In genomic region chr6:62162858-62163257, GRCh38 we compare ENCODE assay signal across 11 cellular contexts.
"Had no signal": no experiment of that assay in that cellular context is flagged by ENCODE, and none has a peak within 500 bp of the region (broad histone marks: within the 10 kb centered on the region; RNA-seq: fewer than 3 reads in every experiment).

No MANE protein-coding gene starts in this region.

- FAIRE-seq: H1, H54 had no signal

- H3K4me1 ChIP-seq: HAP-1 had no signal

- H3K9me3 ChIP-seq: HAP-1 had no signal

- H3K9ac ChIP-seq: GM23248 had no signal

- H3K27ac ChIP-seq: GM23248 had no signal

- H2AFZ ChIP-seq: GM23248, GM23338 had no signal

- H3K4me3 ChIP-seq: GM23248, GM23338, HAP-1 had no signal

- H3K36me3 ChIP-seq: HAP-1 had no signal

- ATAC-seq: GM23338, HCT116 had no signal

- H3K4me2 ChIP-seq: GM23338 had no signal

- DNase-seq: GM23248, GOT3, H7, H9, HCEC 1CT, HFFc6 had no signal
